Comparison of ENCODE assay signal across 26 cellular contexts in the genomic region with DNA sequence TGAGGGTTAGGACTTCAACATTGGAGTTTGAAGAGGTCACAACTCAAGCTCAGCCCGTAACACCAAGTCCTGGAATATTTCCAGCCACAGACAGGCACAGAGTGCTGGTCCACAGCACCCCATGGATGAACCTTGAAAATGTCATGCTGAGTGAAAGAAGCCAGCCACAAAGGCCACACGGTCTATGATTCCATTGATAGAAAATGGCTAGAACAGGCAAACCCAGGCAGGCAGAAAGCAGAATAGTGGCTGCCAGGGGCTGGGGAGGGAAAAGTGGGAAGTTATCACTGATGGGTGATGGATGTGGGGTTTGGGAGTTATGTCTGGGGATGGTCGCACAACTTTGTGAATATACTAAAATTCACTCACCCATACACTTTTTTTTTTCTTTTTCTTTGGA. TPM values are rescaled to one million over a fixed set of nuclear protein-coding genes. Genes with fewer than 3 reads are reported as not detected.
A peak's percentile ranks its signal among the peaks of the same experiment; 100 is the strongest.
DNase-seq lines count a peak whose midpoint lies in the region; ATAC-seq lines count a peak whose summit lies in the region.
"Had no signal": no experiment of that assay in that cellular context is flagged by ENCODE, and none has a peak within 500 bp of the region (broad histone marks: within the 10 kb centered on the region; RNA-seq: fewer than 3 reads in every experiment).

No MANE protein-coding gene starts in this region.

- H3K27ac Mint-ChIP-seq in T-helper 1 cell treated with Interleukin-12 subunit alpha and Interleukin-12 subunit beta and Interleukin-4 antibody, amounts not matched to agents 30 μg/mL and 1 μg/mL, for 36 hours = peak overlapping the region; percentile 22
- peak overlapping the region; percentile 56 to 77 for H3K27ac Mint-ChIP-seq in activated naive CD4-positive, alpha-beta T cell treated with anti-CD3 and anti-CD28 coated beads, Interleukin-2, amount 50 U/mL, for 72 hours
- H3K27ac Mint-ChIP-seq in activated T-helper 17 cell treated with anti-CD3 and anti-CD28 coated beads, Interleukin-2, amount 50 U/mL, for 72 hours = peak overlapping the region; percentile 48
- H3K27ac Mint-ChIP-seq: B cell, H9 had no signal

- intact Hi-C loops in sciatic nerve (cut with DNase I) = no loop called here

- no peak for ATAC-seq in activated naive CD4-positive, alpha-beta T cell treated with anti-CD3 and anti-CD28 coated beads, Interleukin-2, amount 50 U/mL, for 72 hours
- ATAC-seq in activated T-helper 17 cell treated with anti-CD3 and anti-CD28 coated beads, Interleukin-2, amount 50 U/mL, for 72 hours (replicated peaks) = no peak
- ATAC-seq in sciatic nerve = no peak
- ATAC-seq in GM21423 (IDR thresholded peaks at IDR 0.05; ENCODE audit: unreplicated experiment) = no peak
- ATAC-seq: HepG2 had no signal

- H3K27me3 Mint-ChIP-seq in T-helper 1 cell treated with Interleukin-12 subunit alpha and Interleukin-12 subunit beta and Interleukin-4 antibody, amounts not matched to agents 30 μg/mL and 1 μg/mL, for 36 hours (ENCODE audit: low read depth) = no peaks in the 10 kb centered on the region
- H3K27me3 Mint-ChIP-seq in activated T-helper 17 cell treated with anti-CD3 and anti-CD28 coated beads, Interleukin-2, amount 50 U/mL, for 72 hours = no peaks in the 10 kb centered on the region
- H3K27me3 Mint-ChIP-seq: B cell; CD8-positive, alpha-beta memory T cell had no signal

- H3K4me3 Mint-ChIP-seq in T-helper 1 cell treated with Interleukin-12 subunit alpha and Interleukin-12 subunit beta and Interleukin-4 antibody, amounts not matched to agents 30 μg/mL and 1 μg/mL, for 36 hours = no peak overlapping the region
- no peak overlapping the region for H3K4me3 Mint-ChIP-seq in activated T-helper 17 cell treated with anti-CD3 and anti-CD28 coated beads, Interleukin-2, amount 50 U/mL, for 72 hours
- H3K4me3 Mint-ChIP-seq: B cell; CD14-positive monocyte; CD8-positive, alpha-beta memory T cell; H9 had no signal

- H3K9me3 Mint-ChIP-seq in T-helper 1 cell treated with Interleukin-12 subunit alpha and Interleukin-12 subunit beta and Interleukin-4 antibody, amounts not matched to agents 30 μg/mL and 1 μg/mL, for 36 hours = no peaks in the 10 kb centered on the region
- H3K9me3 Mint-ChIP-seq in activated naive CD4-positive, alpha-beta T cell treated with anti-CD3 and anti-CD28 coated beads, Interleukin-2, amount 50 U/mL, for 72 hours = no peaks in the 10 kb centered on the region
- H3K9me3 Mint-ChIP-seq in activated T-helper 17 cell treated with anti-CD3 and anti-CD28 coated beads, Interleukin-2, amount 50 U/mL, for 72 hours = no peaks in the 10 kb centered on the region
- H3K9me3 Mint-ChIP-seq: CD8-positive, alpha-beta memory T cell; H9 had no signal

- peaks cover 77% of the 10 kb centered on the region for H3K36me3 Mint-ChIP-seq in T-helper 1 cell treated with Interleukin-12 subunit alpha and Interleukin-12 subunit beta and Interleukin-4 antibody, amounts not matched to agents 30 μg/mL and 1 μg/mL, for 36 hours (ENCODE audit: low read depth)
- peaks cover 4 to 56% of the 10 kb centered on the region in 2 donors for H3K36me3 Mint-ChIP-seq in activated naive CD4-positive, alpha-beta T cell treated with anti-CD3 and anti-CD28 coated beads, Interleukin-2, amount 50 U/mL, for 72 hours
- H3K36me3 Mint-ChIP-seq in activated T-helper 17 cell treated with anti-CD3 and anti-CD28 coated beads, Interleukin-2, amount 50 U/mL, for 72 hours (ENCODE audit: low read depth) = peaks cover 98% of the 10 kb centered on the region

- DNase-seq in T-helper 1 cell = no peak
- no peak for DNase-seq in activated naive CD4-positive, alpha-beta T cell treated with anti-CD3 and anti-CD28 coated beads, Interleukin-2, amount 50 U/mL, for 72 hours (ENCODE audit: low spot score in 2 of 2)
- no peak for DNase-seq in activated naive CD4-positive, alpha-beta T cell treated with anti-CD3 and anti-CD28 coated beads, Interleukin-2, amount 50 U/mL, for 16 hours
- DNase-seq in sciatic nerve (ENCODE audit: low spot score) = peak; percentile 22
- no peak for DNase-seq in GF-D8 (lab: John Stamatoyannopoulos, UW)
- DNase-seq: Calu3; CD8-positive, alpha-beta memory T cell; DMS79 treated with DMSO at 0.1 percent for 48 hours; H9; Karpas-422; NCI-H1092 treated with DMSO at 0.1 percent for 48 hours; NCI-H1436; NCI-H187; NCI-H2081 treated with DMSO at 0.1 percent for 48 hours; NCI-H2171; NCI-H226; NCI-H510A; NCI-H69; Right ventricle myocardium superior; RPMI8226 had no signal

- H3K4me1 Mint-ChIP-seq in T-helper 1 cell treated with Interleukin-12 subunit alpha and Interleukin-12 subunit beta and Interleukin-4 antibody, amounts not matched to agents 30 μg/mL and 1 μg/mL, for 36 hours (ENCODE audit: low read depth) = peaks cover 10% of the 10 kb centered on the region
- no peaks in the 10 kb centered on the region for H3K4me1 Mint-ChIP-seq in activated T-helper 17 cell treated with anti-CD3 and anti-CD28 coated beads, Interleukin-2, amount 50 U/mL, for 72 hours
- H3K4me1 Mint-ChIP-seq: CD14-positive monocyte; CD8-positive, alpha-beta memory T cell had no signal

RNA-seq across cellular contexts. Expression of a gene that starts 21.3 kb away (rescaled TPM):
- total RNA-seq in activated naive CD4-positive, alpha-beta T cell treated with anti-CD3 and anti-CD28 coated beads, Interleukin-2, amount 50 U/mL, for 72 hours = 100 to 1,000 TPM in 1 of 2 donors, 10 to 100 TPM in 1; 18.0 to 365 TPM
- 10 to 100 TPM; 14.2 to 32.5 TPM for total RNA-seq in activated T-helper 17 cell treated with anti-CD3 and anti-CD28 coated beads, Interleukin-2, amount 50 U/mL, for 72 hours
- total RNA-seq in sciatic nerve = 28.6 TPM
